In the genomic region with DNA sequence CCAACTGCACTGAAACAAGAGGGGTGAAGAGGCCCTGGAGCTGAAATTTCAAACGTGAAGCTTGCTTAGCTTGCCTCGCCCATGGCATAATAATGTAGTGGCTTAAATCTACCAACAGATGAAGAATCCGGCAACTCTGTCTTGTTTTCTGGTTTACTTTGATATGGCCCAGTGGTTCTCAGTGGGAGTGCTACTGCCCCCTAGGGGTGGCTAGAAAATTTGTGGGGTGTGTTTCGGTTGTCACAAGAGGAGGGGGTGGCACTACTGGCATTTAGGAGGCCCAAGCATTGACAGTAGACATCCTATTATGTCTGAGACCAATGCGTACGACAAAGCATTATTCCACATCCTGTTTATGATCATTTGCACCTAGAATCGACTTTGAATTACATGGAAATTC, we compare ENCODE assay signal across 13 cellular contexts. TPM values are rescaled to one million over a fixed set of nuclear protein-coding genes. Genes with fewer than 3 reads are reported as not detected.
A peak's percentile ranks its signal among the peaks of the same experiment; 100 is the strongest.
DNase-seq lines count a peak whose midpoint lies in the region; ATAC-seq and TF ChIP-seq lines count a peak whose summit lies in the region.
"Had no signal": no experiment of that assay in that cellular context is flagged by ENCODE, and none has a peak within 500 bp of the region (broad histone marks: within the 10 kb centered on the region; RNA-seq: fewer than 3 reads in every experiment).

No MANE protein-coding gene starts in this region.

- H2AFZ ChIP-seq in GM23248: no peak overlapping the region

- H3K4me1 ChIP-seq in GM23248 (ENCODE audit: insufficient read depth) (no peaks in the 10 kb centered on the region), Panc1 (ENCODE audit: control insufficient read depth, insufficient read depth, low read length) (no peaks in the 10 kb centered on the region), foreskin keratinocyte (no peaks in the 10 kb centered on the region)

- no peak for ATAC-seq in Panc1
- no peak for ATAC-seq in foreskin keratinocyte
- no peak for ATAC-seq in GM21737 (IDR thresholded peaks at IDR 0.05; ENCODE audit: unreplicated experiment)
- no peak for ATAC-seq in GM21786 (IDR thresholded peaks at IDR 0.05; ENCODE audit: unreplicated experiment)
- ATAC-seq: heart left ventricle had no signal

- no peaks in the 10 kb centered on the region for H3K9me3 ChIP-seq in AG04450 (ENCODE audit: control insufficient read depth, insufficient read depth, low read length)
- H3K9me3 ChIP-seq in GM23248 (ENCODE audit: low read depth): no peaks in the 10 kb centered on the region
- H3K9me3 ChIP-seq in Panc1 (ENCODE audit: control insufficient read depth, insufficient read depth, low read depth, low read length): no peaks in the 10 kb centered on the region
- H3K9me3 ChIP-seq: heart left ventricle had no signal

- H3K27ac ChIP-seq in AG04450 (ENCODE audit: low read depth, low read length) (no peak overlapping the region), GM23248 (no peak overlapping the region), Panc1 (ENCODE audit: low read length) (no peak overlapping the region), foreskin keratinocyte (no peak overlapping the region)
- H3K27ac ChIP-seq: heart left ventricle had no signal

- CTCF ChIA-PET in AG04450 (lab: Charles Lee) (no interaction called here), Panc1 (lab: Charles Lee) (no interaction called here)

- no peak overlapping the region for H3K4me2 ChIP-seq in GM23248 (ENCODE audit: unreplicated experiment)

- H3K4me3 ChIP-seq in AG04450 (ENCODE audit: low read depth, low read length): no peak overlapping the region
- H3K4me3 ChIP-seq in GM23248: no peak overlapping the region
- H3K4me3 ChIP-seq in Panc1 (ENCODE audit: low read depth in 2 of 2, low read length in 2 of 2): no peak overlapping the region
- H3K4me3 ChIP-seq: heart left ventricle had no signal

- H3K36me3 ChIP-seq in GM23248 (ENCODE audit: low read depth) (no peaks in the 10 kb centered on the region), Panc1 (ENCODE audit: control insufficient read depth, insufficient read depth, low read length) (no peaks in the 10 kb centered on the region)
- H3K36me3 ChIP-seq: heart left ventricle had no signal

- H3K27me3 ChIP-seq in AG04450 (ENCODE audit: control insufficient read depth, insufficient read depth, low read length) (no peaks in the 10 kb centered on the region), GM23248 (replicated peaks; ENCODE audit: insufficient read depth) (no peaks in the 10 kb centered on the region), Panc1 (ENCODE audit: control insufficient read depth, insufficient read depth, low read length) (no peaks in the 10 kb centered on the region), foreskin keratinocyte (no peaks in the 10 kb centered on the region)
- H3K27me3 ChIP-seq: heart left ventricle had no signal

- H4K20me1 ChIP-seq in GM23248 (ENCODE audit: insufficient read depth): no peaks in the 10 kb centered on the region

- no TSS peak for BruUV-seq in Panc1 (replicated peaks; lab: Mats Ljungman, UMichigan)

- WGBS in GM23248 (ENCODE audit: low coverage in 1 of 2, low lambda C conversion rate in 2 of 2, missing lambda C conversion rate in 2 of 2), 2 experiments: 74 to 79% methylated on average over 7 of the region's 7 CpGs

- no peaks in the 10 kb centered on the region for H3K79me2 ChIP-seq in GM23248 (ENCODE audit: insufficient read depth)

- TF ChIP-seq CTCF in AG04450 (IDR thresholded peaks at IDR 0.05; ENCODE audit: low read depth, low read length): peak; percentile 24
- TF ChIP-seq CTCF in Panc1 (IDR thresholded peaks at IDR 0.05): peak; percentile 44
- TF ChIP-seq CTCF in foreskin keratinocyte (conservative IDR thresholded peaks at IDR 0.05): peak; percentile 33

- POLR2A ChIA-PET in AG04450 (lab: Yijun Ruan, JAX) (no interaction called here), Panc1 (lab: Charles Lee) (no interaction called here)

- no peaks in the 10 kb centered on the region for H3K9me2 ChIP-seq in GM23248 (ENCODE audit: insufficient read depth)

- intact Hi-C loops in Panc1 (cut with micrococcal nuclease; ENCODE audit: unreplicated experiment): no loop called here

- in situ Hi-C loops in GM23248 (cut with MboI) (no loop called here), Panc1 (cut with HindIII; ENCODE audit: low pct_unique_long_range_greater_than_20kb, low sequenced_read_pairs) (no loop called here)

- H3K9ac ChIP-seq in GM23248: no peak overlapping the region

- no peaks in the 10 kb centered on the region for H3F3A ChIP-seq in GM23248 (ENCODE audit: insufficient read depth)

- DNase-seq in AG04450 (ENCODE audit: low read depth, low spot score): no peak
- DNase-seq in GM23248: peak; percentile 8
- no peak for DNase-seq in Panc1 (ENCODE audit: low read depth, low spot score)
- DNase-seq in foreskin keratinocyte: no peak
- no peak for DNase-seq in NCI-H748 (lab: John Stamatoyannopoulos, UW; ENCODE audit: unreplicated experiment)
- no peak for DNase-seq in NCI-H1417 (lab: John Stamatoyannopoulos, UW)
- DNase-seq: caudate nucleus, heart left ventricle, naive B cell had no signal

RNA-seq across cellular contexts. Expression of a gene that starts 51.9 kb away (rescaled TPM):
- polyA plus RNA-seq in AG04450 (2011; rRNA removed) (not detected in 2 replicates), GM23248 (2016; fragmentation: Nextera tagmentation; extraction: Ambion mirVana) (not detected in 2 replicates), foreskin keratinocyte (not detected in 2 replicates)
- polyA minus RNA-seq in AG04450 (2011; rRNA and poly(A)+ RNA removed): not detected in 2 replicates
- total RNA-seq in GM23248 (2014; rRNA removed; shearing (Covaris generic)): not detected in 2 replicates
- total RNA-seq in Panc1 (2021; ENCODE audit: unreplicated experiment) (not detected), foreskin keratinocyte (not detected in 2 replicates)
- not detected for polyA plus RNA-seq in Panc1 (2012; ENCODE audit: insufficient read length)
- total RNA-seq: H4, heart left ventricle, subcutaneous adipose tissue had no signal
- polyA plus RNA-seq: heart left ventricle had no signal
